Comparison of ENCODE assay signal across 22 cellular contexts in genomic region chr13:74715718-74716117, GRCh38.
DNase-seq lines count a peak whose midpoint lies in the region; ATAC-seq and TF ChIP-seq lines count a peak whose summit lies in the region.
"Had no signal": no experiment of that assay in that cellular context is flagged by ENCODE, and none has a peak within 500 bp of the region (broad histone marks: within the 10 kb centered on the region; RNA-seq: fewer than 3 reads in every experiment).

No MANE protein-coding gene starts in this region.

- dilution Hi-C loops in mammary epithelial cell (cut with HindIII; ENCODE audit: low sequenced_read_pairs), result no loop called here

- no peak overlapping the region for H3K9ac ChIP-seq in mammary epithelial cell (ENCODE audit: insufficient read depth, low read length)
- H3K9ac ChIP-seq: KMS-11 had no signal

- H3K27ac ChIP-seq in mammary epithelial cell (ENCODE audit: insufficient read depth, low read depth, low read length), result no peak overlapping the region
- H3K27ac ChIP-seq: C4-2B, KMS-11, SK-N-MC had no signal

- in situ Hi-C loops in mammary epithelial cell (cut with MboI; ENCODE audit: low sequenced_read_pairs in 2 of 2), result no loop called here

- H3K4me1 ChIP-seq in mammary epithelial cell (ENCODE audit: insufficient read depth, low read length), result no peaks in the 10 kb centered on the region
- H3K4me1 ChIP-seq: Caco-2 had no signal

- no TSS peak for BruUV-seq in mammary epithelial cell (replicated peaks; lab: Mats Ljungman, UMichigan)

- H3K4me2 ChIP-seq in mammary epithelial cell (ENCODE audit: insufficient read depth, low read depth, low read length), result no peak overlapping the region
- H3K4me2 ChIP-seq: KMS-11 had no signal

- WGBS in mammary epithelial cell (ENCODE audit: low coverage, missing lambda C conversion rate), result 31% methylated on average over 2 of the region's 2 CpGs

- no peaks in the 10 kb centered on the region for H3K36me3 ChIP-seq in mammary epithelial cell (ENCODE audit: insufficient read depth, low read length)

- CTCF ChIA-PET in mammary epithelial cell (lab: Charles Lee; ENCODE audit: low non-redundant PET), result no interaction called here

- DNase-seq in ELR (ENCODE audit: low read depth), result peak; percentile 29
- DNase-seq in M059J (ENCODE audit: low read depth), result peak; percentile 50
- DNase-seq in mammary epithelial cell, result peak; percentile 62
- no peak for DNase-seq in D341Med (ENCODE audit: low spot score)
- DNase-seq in NCI-H146 treated with DMSO at 0.1 percent for 48 hours (lab: John Stamatoyannopoulos, UW; ENCODE audit: unreplicated experiment), result no peak
- DNase-seq: Caco-2, DMS53, GDM1, H7, MV-4-11, NCI-H1436, NCI-H2107, NCI-H345, NCI-H748 treated with DMSO at 0.1 percent for 48 hours, T-cell had no signal

- TF ChIP-seq CTCF in mammary epithelial cell (conservative IDR thresholded peaks at IDR 0.05 in 1 of 2, IDR thresholded peaks at IDR 0.05 in 1 of 2; ENCODE audit: extremely low read depth in 1 of 2, insufficient read depth in 1 of 2, low read depth in 1 of 2, low read length in 2 of 2), result no peak

- H3K27me3 ChIP-seq in mammary epithelial cell (ENCODE audit: insufficient read depth, low read length), result no peaks in the 10 kb centered on the region

- ATAC-seq in GM18858 (IDR thresholded peaks at IDR 0.05; ENCODE audit: unreplicated experiment), result no peak
- ATAC-seq in GM21526 (IDR thresholded peaks at IDR 0.05; ENCODE audit: low FRiP score, unreplicated experiment), result no peak
- ATAC-seq: HepG2, Right ventricle myocardium inferior, T-cell had no signal

- no peak overlapping the region for H3K4me3 ChIP-seq in mammary epithelial cell (replicated peaks in 1 of 3; ENCODE audit: insufficient read depth in 1 of 3, low read depth in 2 of 3, low read length in 3 of 3)
- H3K4me3 ChIP-seq: SK-N-MC had no signal

- no peaks in the 10 kb centered on the region for H3K79me2 ChIP-seq in mammary epithelial cell (ENCODE audit: insufficient read depth, low read length)

- no peaks in the 10 kb centered on the region for H3K9me3 ChIP-seq in mammary epithelial cell (replicated peaks; ENCODE audit: insufficient read depth, low read length)

- no peaks in the 10 kb centered on the region for H4K20me1 ChIP-seq in mammary epithelial cell (ENCODE audit: insufficient read depth, low read length)

- intact Hi-C loops in mammary epithelial cell (cut with micrococcal nuclease), result no loop called here

- no peak overlapping the region for H2AFZ ChIP-seq in mammary epithelial cell (ENCODE audit: low read depth, low read length)

Comparison
In these comparisons a context has a peak if more than half of its experiments do, and no peak if none do; other contexts are left out.
1. DNase-seq: peak in ELR (single experiment), M059J (single experiment) and mammary epithelial cell (single experiment); none in D341Med (single experiment) and NCI-H146 treated with DMSO at 0.1 percent for 48 hours (single experiment).